8 cellular contexts compared by ENCODE assay signal in genomic region chr9:104094534-104095020, GRCh38. TPM values are rescaled to one million over a fixed set of nuclear protein-coding genes. Genes with fewer than 3 reads are reported as not detected.
A peak's percentile ranks its signal among the peaks of the same experiment; 100 is the strongest.
DNase-seq lines count a peak whose midpoint lies in the region; ATAC-seq, FAIRE-seq and TF ChIP-seq lines count a peak whose summit lies in the region.

No MANE protein-coding gene starts in this region.

- H3K36me3 ChIP-seq in kidney (ENCODE audit: control insufficient read depth in 1 of 2, insufficient read depth in 2 of 2, low read length in 2 of 2) (no peaks in the 10 kb centered on the region), tibial nerve (no peaks in the 10 kb centered on the region)

- peaks cover 3 to 6% of the 10 kb centered on the region in 2 donors for H3K36me3 Mint-ChIP-seq in CD14-positive monocyte
- H3K36me3 Mint-ChIP-seq in activated T-helper 1 cell treated with anti-CD3 and anti-CD28 coated beads, Interleukin-12 subunit alpha, Interleukin-12 subunit beta, Interleukin-2, Interleukin-4 antibody, amounts not matched to agents 30 ng/mL and 10 ng/mL and 1 ng/mL, durations not matched to agents 14 hours and 24 hours and 36 hours (ENCODE audit: low read depth) = peaks cover 13% of the 10 kb centered on the region

- POLR2A ChIA-PET in HEK293T (lab: Yijun Ruan, JAX) = interaction anchor here (0.6 to 2.0 kb wide), 3 partner anchors 9 to 581 kb away, joined by 3 to 12 read pairs (median 5); no protein-coding TSS in a partner anchor

- H3K9me3 Mint-ChIP-seq in CD14-positive monocyte = peaks cover 0 to 2% (median 0%) of the 10 kb centered on the region in 7 donors
- no peaks in the 10 kb centered on the region for H3K9me3 Mint-ChIP-seq in activated T-helper 1 cell treated with anti-CD3 and anti-CD28 coated beads, Interleukin-12 subunit alpha, Interleukin-12 subunit beta, Interleukin-2, Interleukin-4 antibody, amounts not matched to agents 30 ng/mL and 10 ng/mL and 1 ng/mL, durations not matched to agents 14 hours and 24 hours and 36 hours

- no peak for TF ChIP-seq CTCF in CD14-positive monocyte (IDR thresholded peaks at IDR 0.05)
- TF ChIP-seq CTCF in kidney (IDR thresholded peaks at IDR 0.05; ENCODE audit: borderline replicate concordance, extremely low read depth, insufficient read depth) = no peak
- no peak for TF ChIP-seq CTCF in tibial nerve (IDR thresholded peaks at IDR 0.05)

- no peak for TF ChIP-seq POLR2A in tibial nerve (IDR thresholded peaks at IDR 0.05)

- no peak for DNase-seq in CD14-positive monocyte (ENCODE audit: low spot score)
- no peak for DNase-seq in activated T-helper 1 cell treated with anti-CD3 and anti-CD28 coated beads, Interleukin-12 subunit alpha, Interleukin-12 subunit beta, Interleukin-2, Interleukin-4 antibody, amounts not matched to agents 30 ng/mL and 10 ng/mL and 1 ng/mL, durations not matched to agents 14 hours and 24 hours and 36 hours (ENCODE audit: low spot score)
- DNase-seq in kidney = no peak
- no peak for DNase-seq in tibial nerve (ENCODE audit: low spot score in 2 of 2)
- no peak for DNase-seq in activated CD8-positive, alpha-beta memory T cell treated with anti-CD3 and anti-CD28 coated beads, Interleukin-2, amount 50 U/mL, for 48 hours
- no peak for DNase-seq in HEK293T (ENCODE audit: extremely low spot score)

- H3K4me1 ChIP-seq in kidney (ENCODE audit: control insufficient read depth in 1 of 2, insufficient read depth in 1 of 2, low read depth in 1 of 2, low read length in 2 of 2) = peaks cover 3 to 14% of the 10 kb centered on the region in 2 donors
- peaks cover 0 to 32% (median 10%) of the 10 kb centered on the region in 4 donors for H3K4me1 ChIP-seq in tibial nerve

- peak overlapping the region; percentile 96 to 99 for H3K4me3 Mint-ChIP-seq in CD14-positive monocyte
- peak overlapping the region; percentile 98 for H3K4me3 Mint-ChIP-seq in activated T-helper 1 cell treated with anti-CD3 and anti-CD28 coated beads, Interleukin-12 subunit alpha, Interleukin-12 subunit beta, Interleukin-2, Interleukin-4 antibody, amounts not matched to agents 30 ng/mL and 10 ng/mL and 1 ng/mL, durations not matched to agents 14 hours and 24 hours and 36 hours

- H3K9me3 ChIP-seq in kidney (ENCODE audit: control insufficient read depth in 1 of 2, low read length in 2 of 2) (no peaks in the 10 kb centered on the region), tibial nerve (no peaks in the 10 kb centered on the region)

- CTCF ChIA-PET in HEK293T (lab: Yijun Ruan, JAX) = no interaction called here

- peak overlapping the region in 1 of 2 donors; percentile 98 for H3K27ac ChIP-seq in kidney (ENCODE audit: low read depth in 2 of 2, low read length in 2 of 2)
- peak overlapping the region; percentile 77 to 98 (median 94) for H3K27ac ChIP-seq in tibial nerve

- FAIRE-seq in kidney (lab: Jason Lieb, UNC) = no peak

- peak overlapping the region; percentile 38 to 99 (median 98) for H3K27ac Mint-ChIP-seq in CD14-positive monocyte
- peak overlapping the region; percentile 100 for H3K27ac Mint-ChIP-seq in activated T-helper 1 cell treated with anti-CD3 and anti-CD28 coated beads, Interleukin-12 subunit alpha, Interleukin-12 subunit beta, Interleukin-2, Interleukin-4 antibody, amounts not matched to agents 30 ng/mL and 10 ng/mL and 1 ng/mL, durations not matched to agents 14 hours and 24 hours and 36 hours

- H3K27me3 ChIP-seq in tibial nerve = no peaks in the 10 kb centered on the region

- 1% methylated on average over 17 to 18 of the region's 18 CpGs for WGBS in tibial nerve, 2 donors

- intact Hi-C loops in CD14-positive monocyte (cut with micrococcal nuclease) (no loop called here), kidney (cut with DNase I) (no loop called here)
- intact Hi-C loops in activated T-helper 1 cell treated with anti-CD3 and anti-CD28 coated beads, Interleukin-12 subunit alpha, Interleukin-12 subunit beta, Interleukin-2, Interleukin-4 antibody, amounts not matched to agents 30 ng/mL and 10 ng/mL and 1 ng/mL, durations not matched to agents 14 hours and 24 hours and 36 hours (cut with micrococcal nuclease) = loop anchor here (1.0 to 10.0 kb wide), 5 partner anchors 653 to 1250 kb away; partner anchors contain the start of genes ABCA1 and NIPSNAP3A

- H3K27me3 Mint-ChIP-seq in CD14-positive monocyte (ENCODE audit: low read depth in 3 of 3) = no peaks in the 10 kb centered on the region
- no peaks in the 10 kb centered on the region for H3K27me3 Mint-ChIP-seq in activated T-helper 1 cell treated with anti-CD3 and anti-CD28 coated beads, Interleukin-12 subunit alpha, Interleukin-12 subunit beta, Interleukin-2, Interleukin-4 antibody, amounts not matched to agents 30 ng/mL and 10 ng/mL and 1 ng/mL, durations not matched to agents 14 hours and 24 hours and 36 hours (ENCODE audit: insufficient read depth)

- ATAC-seq in GM19023 (IDR thresholded peaks at IDR 0.05; ENCODE audit: unreplicated experiment) (peak; percentile 0), HG03521 (IDR thresholded peaks at IDR 0.05; ENCODE audit: unreplicated experiment) (peak; percentile 0)

- H3K4me3 ChIP-seq in kidney (ENCODE audit: low read length in 2 of 2) (peak overlapping the region; percentile 81 to 98), tibial nerve (peak overlapping the region; percentile 46 to 85 (median 64))

- no peak for TF ChIP-seq EP300 in tibial nerve (IDR thresholded peaks at IDR 0.05)

- H3K4me1 Mint-ChIP-seq in CD14-positive monocyte = peaks cover 42% of the 10 kb centered on the region
- peaks cover 37% of the 10 kb centered on the region for H3K4me1 Mint-ChIP-seq in activated T-helper 1 cell treated with anti-CD3 and anti-CD28 coated beads, Interleukin-12 subunit alpha, Interleukin-12 subunit beta, Interleukin-2, Interleukin-4 antibody, amounts not matched to agents 30 ng/mL and 10 ng/mL and 1 ng/mL, durations not matched to agents 14 hours and 24 hours and 36 hours (ENCODE audit: low read depth)

- peak overlapping the region; percentile 30 to 31 for H3K9ac ChIP-seq in kidney (ENCODE audit: low read length in 2 of 2)

TF ChIP-seq in HEK293T, 16 proteins besides CTCF, POLR2A, EP300 and RAD21:
- TF ChIP-seq NFRKB (IDR thresholded peaks at IDR 0.05) = no peak
- TF ChIP-seq PKNOX1 (IDR thresholded peaks at IDR 0.05) = no peak
- no peak for TF ChIP-seq L3MBTL2 (conservative IDR thresholded peaks at IDR 0.05)
- no peak for TF ChIP-seq ZNF384 (IDR thresholded peaks at IDR 0.05)
- TF ChIP-seq BHLHE40 (IDR thresholded peaks at IDR 0.05; ENCODE audit: borderline replicate concordance) = no peak
- no peak for TF ChIP-seq SUZ12 (IDR thresholded peaks at IDR 0.05)
- no peak for TF ChIP-seq ELF4 (IDR thresholded peaks at IDR 0.05)
- no peak for TF ChIP-seq HDGF (IDR thresholded peaks at IDR 0.05; ENCODE audit: borderline replicate concordance)
TF ChIP-seq in HEK293T: peak in this region for 0.

RNA-seq across cellular contexts. Expression of gene SMC2, which starts 0.5 kb away (rescaled TPM):
- polyA plus RNA-seq in CD14-positive monocyte = 1 to 10 TPM; 2.7 to 3.6 TPM
- total RNA-seq in activated T-helper 1 cell treated with anti-CD3 and anti-CD28 coated beads, Interleukin-12 subunit alpha, Interleukin-12 subunit beta, Interleukin-2, Interleukin-4 antibody, amounts not matched to agents 30 ng/mL and 10 ng/mL and 1 ng/mL, durations not matched to agents 14 hours and 24 hours and 36 hours = 51.9 and 52.5 TPM in 2 replicates
- 7.8 TPM for total RNA-seq in kidney
- 2.5 TPM for polyA plus RNA-seq in kidney (ENCODE audit: insufficient read depth, low read depth, low replicate concordance)
- 10 to 100 TPM in 1 of 4 donors, 1 to 10 TPM in 3; 4.7 to 13.5 (median 7.3) TPM for total RNA-seq in tibial nerve
